1 cellular context compared by ENCODE assay signal in the genomic region with DNA sequence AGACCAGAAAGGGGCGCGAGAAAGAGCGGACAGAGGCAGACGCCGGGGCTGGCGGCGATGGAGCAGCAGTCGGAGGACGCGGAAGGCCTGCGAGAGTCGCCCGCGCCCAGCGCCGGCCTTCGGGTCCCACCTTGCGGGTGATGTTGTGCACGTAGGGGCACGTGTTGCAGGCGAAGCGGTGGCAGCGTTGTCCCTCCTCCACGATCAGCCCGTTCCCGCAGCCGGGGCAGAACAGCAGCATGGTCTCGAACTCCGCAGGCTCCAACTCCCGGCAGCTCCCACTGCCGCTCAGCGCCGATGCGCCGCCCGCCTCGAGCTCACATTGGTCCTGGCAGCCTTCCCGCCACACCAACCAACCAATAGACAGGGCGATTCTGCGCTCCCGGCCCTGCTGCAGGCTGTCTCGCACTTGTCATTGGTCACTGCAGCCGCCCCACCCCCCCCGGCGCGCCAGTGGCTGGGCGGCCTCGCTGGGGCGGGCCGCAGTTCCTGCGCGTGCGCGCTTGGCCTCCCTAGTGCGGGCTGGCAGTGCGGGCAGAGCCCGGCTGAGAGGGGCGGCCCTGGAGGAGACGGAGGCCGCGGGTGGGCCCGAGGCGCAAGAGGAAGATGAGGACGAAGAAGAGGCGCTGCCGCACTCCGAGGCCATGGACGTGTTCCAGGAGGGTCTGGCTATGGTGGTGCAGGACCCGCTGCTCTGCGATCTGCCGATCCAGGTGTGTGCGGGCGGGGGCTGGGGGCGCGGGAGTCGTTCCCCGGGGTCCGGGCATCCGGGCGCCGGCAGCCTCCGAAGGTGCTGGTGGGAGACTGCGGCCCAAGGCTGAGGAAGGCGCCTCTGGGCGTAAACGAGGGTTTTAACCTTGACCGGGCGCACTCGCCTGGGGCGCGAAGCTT.
TF ChIP-seq lines count a peak whose summit lies in the region.

POLR3K (minus strand) TSS at position 263 of the 891 bp plus-strand sequence; CDS start at position 241, 22 bp downstream.
SNRNP25 (plus strand) TSS at position 483 of the 891 bp plus-strand sequence; CDS start at position 672, 189 bp downstream.

TF ChIP-seq in K562, 482 proteins besides CTCF, POLR2A, EP300 and RAD21 (continued from another document):
- TF ChIP-seq, protein P1, sequence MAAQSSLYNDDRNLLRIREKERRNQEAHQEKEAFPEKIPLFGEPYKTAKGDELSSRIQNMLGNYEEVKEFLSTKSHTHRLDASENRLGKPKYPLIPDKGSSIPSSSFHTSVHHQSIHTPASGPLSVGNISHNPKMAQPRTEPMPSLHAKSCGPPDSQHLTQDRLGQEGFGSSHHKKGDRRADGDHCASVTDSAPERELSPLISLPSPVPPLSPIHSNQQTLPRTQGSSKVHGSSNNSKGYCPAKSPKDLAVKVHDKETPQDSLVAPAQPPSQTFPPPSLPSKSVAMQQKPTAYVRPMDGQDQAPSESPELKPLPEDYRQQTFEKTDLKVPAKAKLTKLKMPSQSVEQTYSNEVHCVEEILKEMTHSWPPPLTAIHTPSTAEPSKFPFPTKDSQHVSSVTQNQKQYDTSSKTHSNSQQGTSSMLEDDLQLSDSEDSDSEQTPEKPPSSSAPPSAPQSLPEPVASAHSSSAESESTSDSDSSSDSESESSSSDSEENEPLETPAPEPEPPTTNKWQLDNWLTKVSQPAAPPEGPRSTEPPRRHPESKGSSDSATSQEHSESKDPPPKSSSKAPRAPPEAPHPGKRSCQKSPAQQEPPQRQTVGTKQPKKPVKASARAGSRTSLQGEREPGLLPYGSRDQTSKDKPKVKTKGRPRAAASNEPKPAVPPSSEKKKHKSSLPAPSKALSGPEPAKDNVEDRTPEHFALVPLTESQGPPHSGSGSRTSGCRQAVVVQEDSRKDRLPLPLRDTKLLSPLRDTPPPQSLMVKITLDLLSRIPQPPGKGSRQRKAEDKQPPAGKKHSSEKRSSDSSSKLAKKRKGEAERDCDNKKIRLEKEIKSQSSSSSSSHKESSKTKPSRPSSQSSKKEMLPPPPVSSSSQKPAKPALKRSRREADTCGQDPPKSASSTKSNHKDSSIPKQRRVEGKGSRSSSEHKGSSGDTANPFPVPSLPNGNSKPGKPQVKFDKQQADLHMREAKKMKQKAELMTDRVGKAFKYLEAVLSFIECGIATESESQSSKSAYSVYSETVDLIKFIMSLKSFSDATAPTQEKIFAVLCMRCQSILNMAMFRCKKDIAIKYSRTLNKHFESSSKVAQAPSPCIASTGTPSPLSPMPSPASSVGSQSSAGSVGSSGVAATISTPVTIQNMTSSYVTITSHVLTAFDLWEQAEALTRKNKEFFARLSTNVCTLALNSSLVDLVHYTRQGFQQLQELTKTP (IDR thresholded peaks at IDR 0.05; ENCODE audit: low read depth in 1 of 2, partially characterized antibody in 2 of 2): no peak
- no peak for TF ChIP-seq NFATC3 (IDR thresholded peaks at IDR 0.05)
- peak; percentile 93 for TF ChIP-seq FOS (IDR thresholded peaks at IDR 0.05; ENCODE audit: extremely low read depth, insufficient read length)
- peak; percentile 71 for TF ChIP-seq SP1 (CRISPR knock-in tag; IDR thresholded peaks at IDR 0.05)
- TF ChIP-seq DACH1 (IDR thresholded peaks at IDR 0.05; ENCODE audit: partially characterized antibody): no peak
- TF ChIP-seq YBX1 (IDR thresholded peaks at IDR 0.05): no peak
- TF ChIP-seq ZFX (CRISPR knock-in tag; IDR thresholded peaks at IDR 0.05): peak; percentile 92
- no peak for TF ChIP-seq ZC3H8 (IDR thresholded peaks at IDR 0.05)
- TF ChIP-seq ZNF740 (CRISPR knock-in tag; IDR thresholded peaks at IDR 0.05): peak; percentile 98
- TF ChIP-seq ZNF740 (tag; IDR thresholded peaks at IDR 0.05): peak in 1 of 2 experiments; percentile 95; a peak in 2 of 4 replicates
- TF ChIP-seq ZNF436 (CRISPR knock-in tag; IDR thresholded peaks at IDR 0.05): no peak
- peak; percentile 83 for TF ChIP-seq SUPT5H (IDR thresholded peaks at IDR 0.05)
- peak; percentile 70 for TF ChIP-seq CXXC5 (CRISPR knock-in tag; IDR thresholded peaks at IDR 0.05)
- no peak for TF ChIP-seq MIER1 (IDR thresholded peaks at IDR 0.05; ENCODE audit: low read depth)
- no peak for TF ChIP-seq ZNF324 (CRISPR knock-in tag; IDR thresholded peaks at IDR 0.05)
- peak; percentile 23 for TF ChIP-seq HMGN3 (IDR thresholded peaks at IDR 0.05; ENCODE audit: borderline replicate concordance, extremely low read depth, insufficient read length, low read depth, low read length)
- no peak for TF ChIP-seq ZNF239 (CRISPR knock-in tag; IDR thresholded peaks at IDR 0.05)
- peak; percentile 81; the same call in 1 of the 2 replicates for TF ChIP-seq EP400 (IDR thresholded peaks at IDR 0.05)
- TF ChIP-seq STAT6 (CRISPR knock-in tag; IDR thresholded peaks at IDR 0.05): no peak; the same call in 1 of the 2 replicates
- peak; percentile 54 for TF ChIP-seq FUS (optimal IDR thresholded peaks at IDR 0.05; ENCODE audit: low read depth, low read length)
- TF ChIP-seq REST (CRISPR knock-in tag; IDR thresholded peaks at IDR 0.05; ENCODE audit: low read depth): peak; percentile 68; the same call in 1 of the 2 replicates
- TF ChIP-seq E2F1 (CRISPR knock-in tag; IDR thresholded peaks at IDR 0.05): peak; percentile 90; the same call in 1 of the 2 replicates
TF ChIP-seq in K562: peak in this region for 98.
